In the genomic region with DNA sequence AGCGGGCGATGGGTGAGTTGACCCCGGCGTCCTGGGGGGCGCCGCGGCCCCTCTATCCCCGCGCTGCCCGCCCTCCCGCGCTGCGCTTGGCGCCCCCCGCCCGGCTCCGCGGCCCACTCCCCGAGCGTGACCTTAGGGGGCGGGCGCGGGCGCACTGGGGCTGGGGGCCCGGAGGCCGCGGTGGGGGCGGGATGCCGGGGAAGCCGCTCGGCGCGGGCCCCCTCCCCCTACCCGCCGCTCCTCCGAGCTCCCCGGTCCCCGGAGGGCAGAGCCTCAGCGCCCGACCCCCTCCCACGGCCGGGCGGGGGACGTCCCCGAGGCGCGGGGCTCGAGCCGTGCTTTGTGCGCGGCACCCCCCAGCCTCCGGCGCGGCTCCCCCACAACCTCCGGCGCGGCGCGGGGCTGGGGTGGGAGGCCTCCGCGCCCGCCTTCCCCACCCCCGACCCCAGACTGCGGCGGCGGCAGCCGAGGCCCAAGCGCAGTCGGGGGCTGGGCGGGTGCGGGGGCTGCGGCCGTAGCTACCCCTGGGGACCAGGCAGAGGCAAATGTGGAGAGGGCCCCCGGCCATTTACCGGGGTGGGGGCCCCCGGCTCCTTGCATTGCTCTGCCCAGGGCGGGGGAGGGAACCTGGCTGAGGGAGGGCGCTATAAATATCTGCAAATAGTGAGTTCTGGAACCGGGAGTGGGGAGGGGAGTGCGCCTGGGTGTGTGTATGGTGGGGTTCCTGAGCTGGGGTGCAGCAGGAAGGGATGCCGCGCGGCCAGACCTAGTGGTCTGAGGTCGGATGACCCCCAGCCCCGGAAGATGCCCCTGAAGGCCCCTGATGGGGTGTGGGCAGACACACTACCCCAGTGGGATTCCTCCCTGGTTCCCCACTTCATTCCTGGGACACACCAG, we compare ENCODE assay signal across 8 cellular contexts. TPM values are rescaled to one million over a fixed set of nuclear protein-coding genes. Genes with fewer than 3 reads are reported as not detected.
DNase-seq lines count a peak whose midpoint lies in the region; ATAC-seq and TF ChIP-seq lines count a peak whose summit lies in the region.

No MANE protein-coding gene starts in this region.

- H3K4me3 Mint-ChIP-seq in activated naive CD8-positive, alpha-beta T cell treated with anti-CD3 and anti-CD28 coated beads, Interleukin-2, amount 50 U/mL, for 24 hours: peak overlapping the region; percentile 63

- no peak overlapping the region for H2AFZ ChIP-seq in SK-N-SH (ENCODE audit: low read depth)

- H3K36me3 Mint-ChIP-seq in activated naive CD8-positive, alpha-beta T cell treated with anti-CD3 and anti-CD28 coated beads, Interleukin-2, amount 50 U/mL, for 24 hours (ENCODE audit: low read depth): no peaks in the 10 kb centered on the region

- TF ChIP-seq RAD21 in SK-N-SH (IDR thresholded peaks at IDR 0.05; ENCODE audit: low read length): no peak

- H4K20me1 ChIP-seq in SK-N-SH (ENCODE audit: insufficient read depth): no peaks in the 10 kb centered on the region

- no peaks in the 10 kb centered on the region for H3K79me2 ChIP-seq in SK-N-SH (ENCODE audit: insufficient read depth)

- peaks cover 23% of the 10 kb centered on the region for H3K27me3 Mint-ChIP-seq in activated naive CD8-positive, alpha-beta T cell treated with anti-CD3 and anti-CD28 coated beads, Interleukin-2, amount 50 U/mL, for 24 hours

- H3K4me3 ChIP-seq in SK-N-SH (ENCODE audit: low read depth in 2 of 2, low read length in 1 of 2) (peak overlapping the region in 1 of 2 experiments; percentile 41; a peak in 2 of 4 replicates), thyroid gland (replicated peaks in 1 of 3) (peak overlapping the region in 1 of 3 donors; percentile 44)

- H3K9ac ChIP-seq in SK-N-SH: no peak overlapping the region

- POLR2A ChIA-PET in SK-N-SH (lab: Yijun Ruan, JAX): interaction anchor here (0.7 kb wide), 1 partner anchor 138 kb away, joined by 3 read pairs; a partner anchor contains a TSS

- H3K4me1 ChIP-seq in SK-N-SH (ENCODE audit: control insufficient read depth in 1 of 2, insufficient read depth in 2 of 2, low read depth in 1 of 2, low read length in 1 of 2): peaks cover 0 to 11% of the 10 kb centered on the region in 2 experiments; a peak in 1 of 4 replicates
- peaks cover 0 to 14% of the 10 kb centered on the region in 2 donors for H3K4me1 ChIP-seq in thyroid gland

- peaks cover 19% of the 10 kb centered on the region for H3K4me1 Mint-ChIP-seq in activated naive CD8-positive, alpha-beta T cell treated with anti-CD3 and anti-CD28 coated beads, Interleukin-2, amount 50 U/mL, for 24 hours

- TF ChIP-seq CTCF in SK-N-SH (IDR thresholded peaks at IDR 0.05) (no peak), thyroid gland (IDR thresholded peaks at IDR 0.05) (no peak)

- intact Hi-C loops in thyroid gland (cut with DNase I): no loop called here

- no peak overlapping the region; a peak in 1 of 4 replicates for H3K27ac ChIP-seq in SK-N-SH (ENCODE audit: low read depth in 2 of 2, low read length in 1 of 2)
- H3K27ac ChIP-seq in layer of hippocampus (ENCODE audit: low read depth, low read length): peak overlapping the region; percentile 89
- H3K27ac ChIP-seq in thyroid gland: peak overlapping the region in 2 of 3 donors; percentile 12 to 17

- DNase-seq in SK-N-SH (peak; percentile 78), thyroid gland (no peak), SW 1271 (lab: John Stamatoyannopoulos, UW) (no peak), NCI-H1105 treated with DMSO at 0.1 percent for 48 hours (lab: John Stamatoyannopoulos, UW) (no peak)
- DNase-seq in activated naive CD8-positive, alpha-beta T cell treated with anti-CD3 and anti-CD28 coated beads, Interleukin-2, amount 50 U/mL, for 24 hours: no peak

- no peak for TF ChIP-seq EP300 in SK-N-SH (IDR thresholded peaks at IDR 0.05; ENCODE audit: borderline replicate concordance in 1 of 2, low read depth in 1 of 2, low read length in 1 of 2)

- CTCF ChIA-PET in SK-N-SH (lab: Yijun Ruan, JAX): interaction anchor here (1.0 kb wide), 1 partner anchor 57 kb away, joined by 4 read pairs; no protein-coding TSS in a partner anchor

- H3K9me3 Mint-ChIP-seq in activated naive CD8-positive, alpha-beta T cell treated with anti-CD3 and anti-CD28 coated beads, Interleukin-2, amount 50 U/mL, for 24 hours: no peaks in the 10 kb centered on the region

- no peak overlapping the region for H3K27ac Mint-ChIP-seq in activated naive CD8-positive, alpha-beta T cell treated with anti-CD3 and anti-CD28 coated beads, Interleukin-2, amount 50 U/mL, for 24 hours

- H3K27me3 ChIP-seq in SK-N-SH (ENCODE audit: insufficient read depth) (no peaks in the 10 kb centered on the region; the same call in 1 of the 2 replicates), layer of hippocampus (ENCODE audit: control insufficient read depth, insufficient read depth, low read length) (no peaks in the 10 kb centered on the region), thyroid gland (no peaks in the 10 kb centered on the region)

- WGBS in SK-N-SH (ENCODE audit: low lambda C conversion rate): no CpG with 5 or more reads among the region's 85 CpGs
- WGBS in thyroid gland, 2 donors: 6 to 8% methylated on average over 7 to 12 of the region's 85 CpGs

- no peak overlapping the region for H3K4me2 ChIP-seq in SK-N-SH

- TF ChIP-seq POLR2A in thyroid gland (IDR thresholded peaks at IDR 0.05): no peak

- H3K9me3 ChIP-seq in SK-N-SH: no peaks in the 10 kb centered on the region
- no peaks in the 10 kb centered on the region for H3K9me3 ChIP-seq in thyroid gland

- ATAC-seq in SK-N-SH treated with all-trans-retinoic acid at 6 μM for 48 hours (no peak), GM19463 (IDR thresholded peaks at IDR 0.05; ENCODE audit: unreplicated experiment) (no peak)
- no peak for ATAC-seq in activated naive CD8-positive, alpha-beta T cell treated with anti-CD3 and anti-CD28 coated beads, Interleukin-2, amount 50 U/mL, for 24 hours

- no peaks in the 10 kb centered on the region for H3K36me3 ChIP-seq in SK-N-SH (replicated peaks in 1 of 2; ENCODE audit: control insufficient read depth in 1 of 2, insufficient read depth in 2 of 2, low read length in 1 of 2)
- H3K36me3 ChIP-seq in thyroid gland: no peaks in the 10 kb centered on the region

- H3F3A ChIP-seq in SK-N-SH (replicated peaks; ENCODE audit: insufficient read depth): no peaks in the 10 kb centered on the region

- no peaks in the 10 kb centered on the region for H3K9me2 ChIP-seq in SK-N-SH

TF ChIP-seq in SK-N-SH, 30 proteins besides CTCF, POLR2A, EP300 and RAD21:
- TF ChIP-seq FOSL2 (IDR thresholded peaks at IDR 0.05; ENCODE audit: borderline replicate concordance, low read depth) (no peak), GABPA (IDR thresholded peaks at IDR 0.05; ENCODE audit: low read depth) (no peak)

TF ChIP-seq in SK-N-SH treated with all-trans-retinoic acid at 6 μM for 48 hours, 23 proteins besides CTCF, POLR2A, EP300 and RAD21 (continues in another document):
- TF ChIP-seq ISL1 (CRISPR knock-in tag; IDR thresholded peaks at IDR 0.05): no peak
- TF ChIP-seq CSDC2 (CRISPR knock-in tag; IDR thresholded peaks at IDR 0.05): no peak
- TF ChIP-seq ESRRG (CRISPR knock-in tag; IDR thresholded peaks at IDR 0.05): no peak
- TF ChIP-seq, protein P1, sequence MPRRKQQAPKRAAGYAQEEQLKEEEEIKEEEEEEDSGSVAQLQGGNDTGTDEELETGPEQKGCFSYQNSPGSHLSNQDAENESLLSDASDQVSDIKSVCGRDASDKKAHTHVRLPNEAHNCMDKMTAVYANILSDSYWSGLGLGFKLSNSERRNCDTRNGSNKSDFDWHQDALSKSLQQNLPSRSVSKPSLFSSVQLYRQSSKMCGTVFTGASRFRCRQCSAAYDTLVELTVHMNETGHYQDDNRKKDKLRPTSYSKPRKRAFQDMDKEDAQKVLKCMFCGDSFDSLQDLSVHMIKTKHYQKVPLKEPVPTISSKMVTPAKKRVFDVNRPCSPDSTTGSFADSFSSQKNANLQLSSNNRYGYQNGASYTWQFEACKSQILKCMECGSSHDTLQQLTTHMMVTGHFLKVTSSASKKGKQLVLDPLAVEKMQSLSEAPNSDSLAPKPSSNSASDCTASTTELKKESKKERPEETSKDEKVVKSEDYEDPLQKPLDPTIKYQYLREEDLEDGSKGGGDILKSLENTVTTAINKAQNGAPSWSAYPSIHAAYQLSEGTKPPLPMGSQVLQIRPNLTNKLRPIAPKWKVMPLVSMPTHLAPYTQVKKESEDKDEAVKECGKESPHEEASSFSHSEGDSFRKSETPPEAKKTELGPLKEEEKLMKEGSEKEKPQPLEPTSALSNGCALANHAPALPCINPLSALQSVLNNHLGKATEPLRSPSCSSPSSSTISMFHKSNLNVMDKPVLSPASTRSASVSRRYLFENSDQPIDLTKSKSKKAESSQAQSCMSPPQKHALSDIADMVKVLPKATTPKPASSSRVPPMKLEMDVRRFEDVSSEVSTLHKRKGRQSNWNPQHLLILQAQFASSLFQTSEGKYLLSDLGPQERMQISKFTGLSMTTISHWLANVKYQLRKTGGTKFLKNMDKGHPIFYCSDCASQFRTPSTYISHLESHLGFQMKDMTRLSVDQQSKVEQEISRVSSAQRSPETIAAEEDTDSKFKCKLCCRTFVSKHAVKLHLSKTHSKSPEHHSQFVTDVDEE (CRISPR knock-in tag; IDR thresholded peaks at IDR 0.05): no peak
- no peak for TF ChIP-seq ZC3H10 (CRISPR knock-in tag; IDR thresholded peaks at IDR 0.05)
- no peak for TF ChIP-seq RARB (CRISPR knock-in tag; IDR thresholded peaks at IDR 0.05)
- no peak for TF ChIP-seq SNAI2 (CRISPR knock-in tag; IDR thresholded peaks at IDR 0.05)
- no peak for TF ChIP-seq TOX (CRISPR knock-in tag; IDR thresholded peaks at IDR 0.05; ENCODE audit: borderline replicate concordance)
- TF ChIP-seq TCF4 (CRISPR knock-in tag; IDR thresholded peaks at IDR 0.05; ENCODE audit: borderline replicate concordance): no peak
- no peak for TF ChIP-seq ZNF8 (CRISPR knock-in tag; IDR thresholded peaks at IDR 0.05)

RNA-seq across cellular contexts. Expression of a gene that starts 1.0 kb away (rescaled TPM):
- 0.16 and 0.21 TPM in 2 replicates for polyA plus RNA-seq in SK-N-SH (2012; rRNA removed)
- polyA plus RNA-seq in SK-N-SH (2012; cell fraction: cytosol; rRNA removed): 0.15 and 0.34 TPM in 2 replicates
- 0.13 and 0.18 TPM in 2 replicates for polyA plus RNA-seq in SK-N-SH (2012; cell fraction: nucleus; rRNA removed)
- 1 to 10 TPM in 2 of 4 donors, under 1 TPM in 2; 0.45 to 1.6 (median 0.90) TPM for total RNA-seq in thyroid gland

RNA-seq across cellular contexts. Expression of a gene that starts 44.3 kb away (rescaled TPM):
- 7.5 and 7.7 TPM in 2 replicates for polyA plus RNA-seq in SK-N-SH (2012; rRNA removed)
- 6.2 and 7.6 TPM in 2 replicates for polyA plus RNA-seq in SK-N-SH (2012; cell fraction: cytosol; rRNA removed)
- 7.8 and 8.4 TPM in 2 replicates for polyA plus RNA-seq in SK-N-SH (2012; cell fraction: nucleus; rRNA removed)
- 10 to 100 TPM; 21.4 to 30.5 (median 26.7) TPM for total RNA-seq in thyroid gland

RNA-seq across cellular contexts. Expression of a gene that starts 58.2 kb away (rescaled TPM):
- 10.8 and 12.9 TPM in 2 replicates for polyA plus RNA-seq in SK-N-SH (2012; rRNA removed)
- 4.9 and 8.7 TPM in 2 replicates for polyA plus RNA-seq in SK-N-SH (2012; cell fraction: cytosol; rRNA removed)
- polyA plus RNA-seq in SK-N-SH (2012; cell fraction: nucleus; rRNA removed): 18.2 and 32.4 TPM in 2 replicates
- total RNA-seq in thyroid gland: 10 to 100 TPM; 19.2 to 32.0 (median 21.9) TPM

Comparison
In these comparisons a context has a peak if more than half of its experiments do, and no peak if none do; other contexts are left out.
1. H3K27ac ChIP-seq: peak in layer of hippocampus (single experiment) and thyroid gland (2 of 3); none in SK-N-SH (0 of 2).